Comparison of ENCODE assay signal across 1 cellular context in the genomic region with DNA sequence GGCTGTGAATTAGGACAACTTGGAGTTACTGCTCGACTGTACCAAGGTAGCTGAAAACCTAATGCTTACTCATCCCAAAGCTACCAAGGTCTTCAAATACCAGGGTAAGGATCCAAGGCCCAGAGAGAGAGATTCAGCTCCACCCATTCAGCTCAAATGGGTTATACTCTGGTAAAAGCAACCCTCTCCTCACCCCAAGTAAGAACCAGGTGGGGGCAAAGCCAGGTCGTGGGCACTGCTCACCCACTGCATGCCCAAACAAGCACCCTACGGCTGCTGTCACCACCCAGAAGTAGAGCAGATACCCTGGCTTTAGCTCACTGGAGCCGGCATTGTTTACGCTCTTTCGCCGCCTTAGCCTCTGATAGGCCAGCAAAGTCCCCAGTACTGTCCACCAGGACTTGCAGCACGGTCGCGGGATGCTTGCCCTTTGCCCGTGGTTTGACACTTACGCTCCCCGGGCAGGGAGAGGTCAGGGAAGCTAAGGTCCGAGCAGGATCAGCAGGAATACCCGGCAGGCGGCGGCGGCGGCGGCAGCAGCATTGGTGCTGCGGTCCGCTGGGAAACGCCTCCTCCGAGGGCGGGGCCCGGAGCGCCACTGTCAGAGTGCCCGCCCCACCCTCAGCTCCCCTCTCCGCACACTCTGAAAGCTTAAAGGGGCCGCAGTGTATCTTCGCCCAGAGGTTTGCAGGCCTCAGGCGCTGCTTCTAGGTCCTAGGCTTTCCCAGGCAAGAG.
TF ChIP-seq lines count a peak whose summit lies in the region.

No MANE protein-coding gene starts in this region.

TF ChIP-seq in HepG2, 621 proteins besides CTCF, POLR2A, EP300 and RAD21 (continued from another document and continues in another):
- TF ChIP-seq, protein P1, sequence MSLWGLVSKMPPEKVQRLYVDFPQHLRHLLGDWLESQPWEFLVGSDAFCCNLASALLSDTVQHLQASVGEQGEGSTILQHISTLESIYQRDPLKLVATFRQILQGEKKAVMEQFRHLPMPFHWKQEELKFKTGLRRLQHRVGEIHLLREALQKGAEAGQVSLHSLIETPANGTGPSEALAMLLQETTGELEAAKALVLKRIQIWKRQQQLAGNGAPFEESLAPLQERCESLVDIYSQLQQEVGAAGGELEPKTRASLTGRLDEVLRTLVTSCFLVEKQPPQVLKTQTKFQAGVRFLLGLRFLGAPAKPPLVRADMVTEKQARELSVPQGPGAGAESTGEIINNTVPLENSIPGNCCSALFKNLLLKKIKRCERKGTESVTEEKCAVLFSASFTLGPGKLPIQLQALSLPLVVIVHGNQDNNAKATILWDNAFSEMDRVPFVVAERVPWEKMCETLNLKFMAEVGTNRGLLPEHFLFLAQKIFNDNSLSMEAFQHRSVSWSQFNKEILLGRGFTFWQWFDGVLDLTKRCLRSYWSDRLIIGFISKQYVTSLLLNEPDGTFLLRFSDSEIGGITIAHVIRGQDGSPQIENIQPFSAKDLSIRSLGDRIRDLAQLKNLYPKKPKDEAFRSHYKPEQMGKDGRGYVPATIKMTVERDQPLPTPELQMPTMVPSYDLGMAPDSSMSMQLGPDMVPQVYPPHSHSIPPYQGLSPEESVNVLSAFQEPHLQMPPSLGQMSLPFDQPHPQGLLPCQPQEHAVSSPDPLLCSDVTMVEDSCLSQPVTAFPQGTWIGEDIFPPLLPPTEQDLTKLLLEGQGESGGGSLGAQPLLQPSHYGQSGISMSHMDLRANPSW (CRISPR knock-in tag; IDR thresholded peaks at IDR 0.05; ENCODE audit: borderline replicate concordance) = no peak; the same call in 1 of the 2 replicates
- TF ChIP-seq SYNCRIP (IDR thresholded peaks at IDR 0.05; ENCODE audit: insufficient read depth, low read depth, low read length) = no peak
- TF ChIP-seq SP2 (CRISPR knock-in tag; IDR thresholded peaks at IDR 0.05) = no peak
- 0 out of 2 replicates have a peak, but pooled peaks have one; percentile 7 for TF ChIP-seq ZNF678 (CRISPR knock-in tag; IDR thresholded peaks at IDR 0.05)
- TF ChIP-seq ZNF549 (CRISPR knock-in tag; IDR thresholded peaks at IDR 0.05) = no peak
- TF ChIP-seq ZNF788 (CRISPR knock-in tag; IDR thresholded peaks at IDR 0.05; ENCODE audit: borderline replicate concordance) = peak; percentile 62; the same call in 1 of the 2 replicates
- TF ChIP-seq, protein P2, sequence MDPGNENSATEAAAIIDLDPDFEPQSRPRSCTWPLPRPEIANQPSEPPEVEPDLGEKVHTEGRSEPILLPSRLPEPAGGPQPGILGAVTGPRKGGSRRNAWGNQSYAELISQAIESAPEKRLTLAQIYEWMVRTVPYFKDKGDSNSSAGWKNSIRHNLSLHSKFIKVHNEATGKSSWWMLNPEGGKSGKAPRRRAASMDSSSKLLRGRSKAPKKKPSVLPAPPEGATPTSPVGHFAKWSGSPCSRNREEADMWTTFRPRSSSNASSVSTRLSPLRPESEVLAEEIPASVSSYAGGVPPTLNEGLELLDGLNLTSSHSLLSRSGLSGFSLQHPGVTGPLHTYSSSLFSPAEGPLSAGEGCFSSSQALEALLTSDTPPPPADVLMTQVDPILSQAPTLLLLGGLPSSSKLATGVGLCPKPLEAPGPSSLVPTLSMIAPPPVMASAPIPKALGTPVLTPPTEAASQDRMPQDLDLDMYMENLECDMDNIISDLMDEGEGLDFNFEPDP (CRISPR knock-in tag; conservative IDR thresholded peaks at IDR 0.05) = no peak
- no peak for TF ChIP-seq ZNF296 (CRISPR knock-in tag; conservative IDR thresholded peaks at IDR 0.05)
- TF ChIP-seq, protein P3, sequence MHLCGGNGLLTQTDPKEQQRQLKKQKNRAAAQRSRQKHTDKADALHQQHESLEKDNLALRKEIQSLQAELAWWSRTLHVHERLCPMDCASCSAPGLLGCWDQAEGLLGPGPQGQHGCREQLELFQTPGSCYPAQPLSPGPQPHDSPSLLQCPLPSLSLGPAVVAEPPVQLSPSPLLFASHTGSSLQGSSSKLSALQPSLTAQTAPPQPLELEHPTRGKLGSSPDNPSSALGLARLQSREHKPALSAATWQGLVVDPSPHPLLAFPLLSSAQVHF (CRISPR knock-in tag; IDR thresholded peaks at IDR 0.05) = no peak
- TF ChIP-seq ZNF589 (CRISPR knock-in tag; conservative IDR thresholded peaks at IDR 0.05) = no peak
- TF ChIP-seq PHB2 (IDR thresholded peaks at IDR 0.05; ENCODE audit: partially characterized antibody) = no peak
- 0 out of 2 replicates have a peak, but pooled peaks have one; percentile 30 for TF ChIP-seq ZNF143 (CRISPR knock-in tag; IDR thresholded peaks at IDR 0.05)
- TF ChIP-seq, protein P4, sequence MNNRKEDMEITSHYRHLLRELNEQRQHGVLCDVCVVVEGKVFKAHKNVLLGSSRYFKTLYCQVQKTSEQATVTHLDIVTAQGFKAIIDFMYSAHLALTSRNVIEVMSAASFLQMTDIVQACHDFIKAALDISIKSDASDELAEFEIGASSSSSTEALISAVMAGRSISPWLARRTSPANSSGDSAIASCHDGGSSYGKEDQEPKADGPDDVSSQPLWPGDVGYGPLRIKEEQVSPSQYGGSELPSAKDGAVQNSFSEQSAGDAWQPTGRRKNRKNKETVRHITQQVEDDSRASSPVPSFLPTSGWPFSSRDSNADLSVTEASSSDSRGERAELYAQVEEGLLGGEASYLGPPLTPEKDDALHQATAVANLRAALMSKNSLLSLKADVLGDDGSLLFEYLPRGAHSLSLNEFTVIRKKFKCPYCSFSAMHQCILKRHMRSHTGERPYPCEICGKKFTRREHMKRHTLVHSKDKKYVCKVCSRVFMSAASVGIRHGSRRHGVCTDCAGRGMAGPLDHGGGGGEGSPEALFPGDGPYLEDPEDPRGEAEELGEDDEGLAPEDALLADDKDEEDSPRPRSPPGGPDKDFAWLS (CRISPR knock-in tag; IDR thresholded peaks at IDR 0.05; ENCODE audit: borderline replicate concordance) = peak; percentile 53; the same call in 1 of the 2 replicates
- no peak for TF ChIP-seq ZNF496 (CRISPR knock-in tag; IDR thresholded peaks at IDR 0.05; ENCODE audit: insufficient replicate concordance)
- TF ChIP-seq, protein P5, sequence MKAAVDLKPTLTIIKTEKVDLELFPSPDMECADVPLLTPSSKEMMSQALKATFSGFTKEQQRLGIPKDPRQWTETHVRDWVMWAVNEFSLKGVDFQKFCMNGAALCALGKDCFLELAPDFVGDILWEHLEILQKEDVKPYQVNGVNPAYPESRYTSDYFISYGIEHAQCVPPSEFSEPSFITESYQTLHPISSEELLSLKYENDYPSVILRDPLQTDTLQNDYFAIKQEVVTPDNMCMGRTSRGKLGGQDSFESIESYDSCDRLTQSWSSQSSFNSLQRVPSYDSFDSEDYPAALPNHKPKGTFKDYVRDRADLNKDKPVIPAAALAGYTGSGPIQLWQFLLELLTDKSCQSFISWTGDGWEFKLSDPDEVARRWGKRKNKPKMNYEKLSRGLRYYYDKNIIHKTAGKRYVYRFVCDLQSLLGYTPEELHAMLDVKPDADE (CRISPR knock-in tag; IDR thresholded peaks at IDR 0.05) = 0 out of 2 replicates have a peak, but pooled peaks have one; percentile 52
- TF ChIP-seq ZNF326 (CRISPR knock-in tag; IDR thresholded peaks at IDR 0.05; ENCODE audit: borderline replicate concordance) = no peak
- TF ChIP-seq ZNF3 (CRISPR knock-in tag; IDR thresholded peaks at IDR 0.05) = no peak
- TF ChIP-seq, protein P6, sequence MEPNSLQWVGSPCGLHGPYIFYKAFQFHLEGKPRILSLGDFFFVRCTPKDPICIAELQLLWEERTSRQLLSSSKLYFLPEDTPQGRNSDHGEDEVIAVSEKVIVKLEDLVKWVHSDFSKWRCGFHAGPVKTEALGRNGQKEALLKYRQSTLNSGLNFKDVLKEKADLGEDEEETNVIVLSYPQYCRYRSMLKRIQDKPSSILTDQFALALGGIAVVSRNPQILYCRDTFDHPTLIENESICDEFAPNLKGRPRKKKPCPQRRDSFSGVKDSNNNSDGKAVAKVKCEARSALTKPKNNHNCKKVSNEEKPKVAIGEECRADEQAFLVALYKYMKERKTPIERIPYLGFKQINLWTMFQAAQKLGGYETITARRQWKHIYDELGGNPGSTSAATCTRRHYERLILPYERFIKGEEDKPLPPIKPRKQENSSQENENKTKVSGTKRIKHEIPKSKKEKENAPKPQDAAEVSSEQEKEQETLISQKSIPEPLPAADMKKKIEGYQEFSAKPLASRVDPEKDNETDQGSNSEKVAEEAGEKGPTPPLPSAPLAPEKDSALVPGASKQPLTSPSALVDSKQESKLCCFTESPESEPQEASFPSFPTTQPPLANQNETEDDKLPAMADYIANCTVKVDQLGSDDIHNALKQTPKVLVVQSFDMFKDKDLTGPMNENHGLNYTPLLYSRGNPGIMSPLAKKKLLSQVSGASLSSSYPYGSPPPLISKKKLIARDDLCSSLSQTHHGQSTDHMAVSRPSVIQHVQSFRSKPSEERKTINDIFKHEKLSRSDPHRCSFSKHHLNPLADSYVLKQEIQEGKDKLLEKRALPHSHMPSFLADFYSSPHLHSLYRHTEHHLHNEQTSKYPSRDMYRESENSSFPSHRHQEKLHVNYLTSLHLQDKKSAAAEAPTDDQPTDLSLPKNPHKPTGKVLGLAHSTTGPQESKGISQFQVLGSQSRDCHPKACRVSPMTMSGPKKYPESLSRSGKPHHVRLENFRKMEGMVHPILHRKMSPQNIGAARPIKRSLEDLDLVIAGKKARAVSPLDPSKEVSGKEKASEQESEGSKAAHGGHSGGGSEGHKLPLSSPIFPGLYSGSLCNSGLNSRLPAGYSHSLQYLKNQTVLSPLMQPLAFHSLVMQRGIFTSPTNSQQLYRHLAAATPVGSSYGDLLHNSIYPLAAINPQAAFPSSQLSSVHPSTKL (CRISPR knock-in tag; IDR thresholded peaks at IDR 0.05) = peak; percentile 79
- no peak for TF ChIP-seq POLR2AphosphoS2 (IDR thresholded peaks at IDR 0.05; ENCODE audit: low read depth, low read length)
- TF ChIP-seq, protein P7, sequence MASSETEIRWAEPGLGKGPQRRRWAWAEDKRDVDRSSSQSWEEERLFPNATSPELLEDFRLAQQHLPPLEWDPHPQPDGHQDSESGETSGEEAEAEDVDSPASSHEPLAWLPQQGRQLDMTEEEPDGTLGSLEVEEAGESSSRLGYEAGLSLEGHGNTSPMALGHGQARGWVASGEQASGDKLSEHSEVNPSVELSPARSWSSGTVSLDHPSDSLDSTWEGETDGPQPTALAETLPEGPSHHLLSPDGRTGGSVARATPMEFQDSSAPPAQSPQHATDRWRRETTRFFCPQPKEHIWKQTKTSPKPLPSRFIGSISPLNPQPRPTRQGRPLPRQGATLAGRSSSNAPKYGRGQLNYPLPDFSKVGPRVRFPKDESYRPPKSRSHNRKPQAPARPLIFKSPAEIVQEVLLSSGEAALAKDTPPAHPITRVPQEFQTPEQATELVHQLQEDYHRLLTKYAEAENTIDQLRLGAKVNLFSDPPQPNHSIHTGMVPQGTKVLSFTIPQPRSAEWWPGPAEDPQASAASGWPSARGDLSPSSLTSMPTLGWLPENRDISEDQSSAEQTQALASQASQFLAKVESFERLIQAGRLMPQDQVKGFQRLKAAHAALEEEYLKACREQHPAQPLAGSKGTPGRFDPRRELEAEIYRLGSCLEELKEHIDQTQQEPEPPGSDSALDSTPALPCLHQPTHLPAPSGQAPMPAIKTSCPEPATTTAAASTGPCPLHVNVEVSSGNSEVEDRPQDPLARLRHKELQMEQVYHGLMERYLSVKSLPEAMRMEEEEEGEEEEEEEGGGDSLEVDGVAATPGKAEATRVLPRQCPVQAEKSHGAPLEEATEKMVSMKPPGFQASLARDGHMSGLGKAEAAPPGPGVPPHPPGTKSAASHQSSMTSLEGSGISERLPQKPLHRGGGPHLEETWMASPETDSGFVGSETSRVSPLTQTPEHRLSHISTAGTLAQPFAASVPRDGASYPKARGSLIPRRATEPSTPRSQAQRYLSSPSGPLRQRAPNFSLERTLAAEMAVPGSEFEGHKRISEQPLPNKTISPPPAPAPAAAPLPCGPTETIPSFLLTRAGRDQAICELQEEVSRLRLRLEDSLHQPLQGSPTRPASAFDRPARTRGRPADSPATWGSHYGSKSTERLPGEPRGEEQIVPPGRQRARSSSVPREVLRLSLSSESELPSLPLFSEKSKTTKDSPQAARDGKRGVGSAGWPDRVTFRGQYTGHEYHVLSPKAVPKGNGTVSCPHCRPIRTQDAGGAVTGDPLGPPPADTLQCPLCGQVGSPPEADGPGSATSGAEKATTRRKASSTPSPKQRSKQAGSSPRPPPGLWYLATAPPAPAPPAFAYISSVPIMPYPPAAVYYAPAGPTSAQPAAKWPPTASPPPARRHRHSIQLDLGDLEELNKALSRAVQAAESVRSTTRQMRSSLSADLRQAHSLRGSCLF (CRISPR knock-in tag; IDR thresholded peaks at IDR 0.05; ENCODE audit: borderline replicate concordance) = no peak
- TF ChIP-seq, protein P8, sequence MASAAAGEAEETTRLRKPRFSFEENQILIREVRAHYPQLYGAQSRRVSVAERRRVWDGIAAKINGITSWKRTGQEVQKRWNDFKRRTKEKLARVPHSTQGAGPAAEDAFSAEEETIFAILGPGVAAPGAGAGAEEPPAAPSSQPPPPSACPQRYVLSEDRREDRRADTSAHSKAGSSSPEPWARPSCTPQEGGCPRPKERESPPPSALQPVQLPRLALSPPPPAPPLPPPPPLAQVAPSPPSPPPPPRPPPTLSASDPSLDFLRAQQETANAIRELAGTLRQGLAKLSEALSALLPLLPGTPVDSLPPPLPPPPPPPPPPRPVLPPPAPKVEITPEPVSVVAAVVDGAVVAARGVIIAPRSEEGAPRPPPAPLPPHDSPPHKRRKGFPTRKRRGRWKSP (CRISPR knock-in tag; IDR thresholded peaks at IDR 0.05) = no peak
- 0 out of 2 replicates have a peak, but pooled peaks have one; percentile 21 for TF ChIP-seq ZNF264 (CRISPR knock-in tag; IDR thresholded peaks at IDR 0.05)
- peak; percentile 61; the same call in 1 of the 2 replicates for TF ChIP-seq YEATS4 (CRISPR knock-in tag; IDR thresholded peaks at IDR 0.05; ENCODE audit: borderline replicate concordance)
- TF ChIP-seq PLRG1 (conservative IDR thresholded peaks at IDR 0.05) = no peak
- no peak for TF ChIP-seq ZSCAN20 (CRISPR knock-in tag; IDR thresholded peaks at IDR 0.05; ENCODE audit: borderline replicate concordance)
- TF ChIP-seq HNF4G (IDR thresholded peaks at IDR 0.05; ENCODE audit: borderline replicate concordance, low read depth, low read length) = peak; percentile 88
- TF ChIP-seq HNF4G (CRISPR knock-in tag; IDR thresholded peaks at IDR 0.05; ENCODE audit: borderline replicate concordance, low read depth) = peak; percentile 84
- TF ChIP-seq, protein P9, sequence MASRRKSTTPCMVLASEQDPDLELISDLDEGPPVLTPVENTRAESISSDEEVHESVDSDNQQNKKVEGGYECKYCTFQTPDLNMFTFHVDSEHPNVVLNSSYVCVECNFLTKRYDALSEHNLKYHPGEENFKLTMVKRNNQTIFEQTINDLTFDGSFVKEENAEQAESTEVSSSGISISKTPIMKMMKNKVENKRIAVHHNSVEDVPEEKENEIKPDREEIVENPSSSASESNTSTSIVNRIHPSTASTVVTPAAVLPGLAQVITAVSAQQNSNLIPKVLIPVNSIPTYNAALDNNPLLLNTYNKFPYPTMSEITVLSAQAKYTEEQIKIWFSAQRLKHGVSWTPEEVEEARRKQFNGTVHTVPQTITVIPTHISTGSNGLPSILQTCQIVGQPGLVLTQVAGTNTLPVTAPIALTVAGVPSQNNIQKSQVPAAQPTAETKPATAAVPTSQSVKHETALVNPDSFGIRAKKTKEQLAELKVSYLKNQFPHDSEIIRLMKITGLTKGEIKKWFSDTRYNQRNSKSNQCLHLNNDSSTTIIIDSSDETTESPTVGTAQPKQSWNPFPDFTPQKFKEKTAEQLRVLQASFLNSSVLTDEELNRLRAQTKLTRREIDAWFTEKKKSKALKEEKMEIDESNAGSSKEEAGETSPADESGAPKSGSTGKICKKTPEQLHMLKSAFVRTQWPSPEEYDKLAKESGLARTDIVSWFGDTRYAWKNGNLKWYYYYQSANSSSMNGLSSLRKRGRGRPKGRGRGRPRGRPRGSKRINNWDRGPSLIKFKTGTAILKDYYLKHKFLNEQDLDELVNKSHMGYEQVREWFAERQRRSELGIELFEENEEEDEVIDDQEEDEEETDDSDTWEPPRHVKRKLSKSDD (CRISPR knock-in tag; IDR thresholded peaks at IDR 0.05; ENCODE audit: low read depth) = no peak
- no peak for TF ChIP-seq TAF1 (CRISPR knock-in tag; IDR thresholded peaks at IDR 0.05)
